Comparison of ENCODE assay signal across 9 cellular contexts in genomic region chr2:9656270-9656766, GRCh38. TPM values are rescaled to one million over a fixed set of nuclear protein-coding genes. Genes with fewer than 3 reads are reported as not detected.
A peak's percentile ranks its signal among the peaks of the same experiment; 100 is the strongest.
DNase-seq lines count a peak whose midpoint lies in the region; ATAC-seq and TF ChIP-seq lines count a peak whose summit lies in the region.
"Had no signal": no experiment of that assay in that cellular context is flagged by ENCODE, and none has a peak within 500 bp of the region (broad histone marks: within the 10 kb centered on the region; RNA-seq: fewer than 3 reads in every experiment).

No MANE protein-coding gene starts in this region.

- no peaks in the 10 kb centered on the region for H3K27me3 ChIP-seq in NT2/D1 (ENCODE audit: insufficient read depth, insufficient read length)

- ATAC-seq in GM18505 (IDR thresholded peaks at IDR 0.05; ENCODE audit: unreplicated experiment) (peak; percentile 87), HG02623 (IDR thresholded peaks at IDR 0.05; ENCODE audit: unreplicated experiment) (peak; percentile 85)

- TF ChIP-seq POLR2A in GM18505 (IDR thresholded peaks at IDR 0.05; ENCODE audit: borderline replicate concordance, extremely low read depth, insufficient read depth, insufficient read length), result no peak

- H3K4me1 ChIP-seq in NT2/D1 (ENCODE audit: insufficient read depth, insufficient read length), result peaks cover 3% of the 10 kb centered on the region

- no peak overlapping the region for H3K9ac ChIP-seq in NT2/D1 (ENCODE audit: insufficient read length, low read depth)

- DNase-seq in NT2/D1 (ENCODE audit: low read depth, low spot score) (peak; percentile 84), myocyte (ENCODE audit: low read depth) (peak; percentile 94), NK-92 (lab: John Stamatoyannopoulos, UW; ENCODE audit: unreplicated experiment) (no peak), NCI-H1105 (lab: John Stamatoyannopoulos, UW) (no peak), NCI-H1092 (lab: John Stamatoyannopoulos, UW) (no peak)
- DNase-seq in activated effector memory CD4-positive, alpha-beta T cell treated with Interleukin-2 at 50 U/mL for 16 hours, result peak; percentile 54
- DNase-seq: activated B cell treated with CpG ODN at 0.5 μM for 24 hours had no signal

- H3K4me3 ChIP-seq in NT2/D1 (ENCODE audit: insufficient read length, low read depth), result no peak overlapping the region

- peaks cover 11% of the 10 kb centered on the region for H3K9me3 ChIP-seq in NT2/D1 (ENCODE audit: insufficient read depth, low read length)

- H3K36me3 ChIP-seq in NT2/D1 (ENCODE audit: insufficient read depth, insufficient read length, low read length), result no peaks in the 10 kb centered on the region

RNA-seq across cellular contexts. Expression of gene YWHAQ, which starts 25.5 kb away (rescaled TPM):
- 194 and 222 TPM in 2 replicates for total RNA-seq in myocyte
- 199 TPM for polyA plus RNA-seq in myocyte (2012)

Comparison
In these comparisons a context has a peak if more than half of its experiments do, and no peak if none do; other contexts are left out.
1. DNase-seq: peak in NT2/D1 (single experiment), activated effector memory CD4-positive, alpha-beta T cell treated with Interleukin-2 at 50 U/mL for 16 hours (single experiment) and myocyte (single experiment); none in NK-92 (single experiment), NCI-H1105 (single experiment) and NCI-H1092 (single experiment).